Comparison of ENCODE assay signal across 14 cellular contexts in genomic region chr1:12185556-12186276, GRCh38. TPM values are rescaled to one million over a fixed set of nuclear protein-coding genes. Genes with fewer than 3 reads are reported as not detected.
DNase-seq lines count a peak whose midpoint lies in the region; ATAC-seq and TF ChIP-seq lines count a peak whose summit lies in the region.
"Had no signal": no experiment of that assay in that cellular context is flagged by ENCODE, and none has a peak within 500 bp of the region (broad histone marks: within the 10 kb centered on the region; RNA-seq: fewer than 3 reads in every experiment).

No MANE protein-coding gene starts in this region.

- DNase-seq in SJCRH30 = peak; percentile 35 to 60
- DNase-seq in dorsolateral prefrontal cortex = no peak
- peak; percentile 51 for DNase-seq in mesenchymal stem cell
- DNase-seq in COR-L47 (lab: John Stamatoyannopoulos, UW) = no peak
- DNase-seq in HK-2 (ENCODE audit: unreplicated experiment) = no peak
- DNase-seq: activated CD4-positive, alpha-beta T cell treated with anti-CD3 and anti-CD28 coated beads for 48 hours; anterior cingulate cortex; GM23248; mucosa of descending colon; NCI-H510A; stimulated activated CD4-positive, alpha-beta T cell treated with anti-CD3 and anti-CD28 coated beads, Interleukin-2, amount 100 ng/mL, for 24 hours had no signal

- peak overlapping the region; percentile 60 to 98 for H2BK12ac ChIP-seq in mesenchymal stem cell (ENCODE audit: low read length in 2 of 2)

- H3K9me3 ChIP-seq in SJCRH30 (replicated peaks) (no peaks in the 10 kb centered on the region), mesenchymal stem cell (ENCODE audit: control insufficient read depth, low read length) (no peaks in the 10 kb centered on the region), subcutaneous abdominal adipose tissue (ENCODE audit: control insufficient read depth in 5 of 5, low read length in 5 of 5) (no peaks in the 10 kb centered on the region)
- H3K9me3 ChIP-seq: mucosa of descending colon had no signal

- H3K9ac ChIP-seq in mesenchymal stem cell (ENCODE audit: low read length) (peak overlapping the region; percentile 87), subcutaneous abdominal adipose tissue (ENCODE audit: low read length in 5 of 5) (peak overlapping the region in 3 of 5 donors; percentile 59 to 80 (median 62))
- H3K9ac ChIP-seq: GM23248 had no signal

- peak overlapping the region; percentile 98 for H4K91ac ChIP-seq in mesenchymal stem cell (ENCODE audit: low read length)

- WGBS in mesenchymal stem cell = 60% methylated on average over 16 of the region's 16 CpGs

- peak overlapping the region; percentile 95 to 98 for H3K18ac ChIP-seq in mesenchymal stem cell (ENCODE audit: low read depth in 1 of 2, low read length in 2 of 2)

- H3K4me3 ChIP-seq in SJCRH30 (no peak overlapping the region), dorsolateral prefrontal cortex (peak overlapping the region in 5 of 59 donors; percentile 1 to 39 (median 18)), mesenchymal stem cell (ENCODE audit: insufficient read depth in 1 of 2, low read depth in 1 of 2, low read length in 2 of 2) (peak overlapping the region in 1 of 2 experiments; percentile 55), subcutaneous abdominal adipose tissue (ENCODE audit: low read depth in 1 of 5, low read length in 5 of 5) (peak overlapping the region in 4 of 5 donors; percentile 19 to 52 (median 46))
- H3K4me3 ChIP-seq: GM23248, mucosa of descending colon, SK-N-MC had no signal

- no peak for TF ChIP-seq CTCF in dorsolateral prefrontal cortex (IDR thresholded peaks at IDR 0.05 in 54 of 56, conservative IDR thresholded peaks at IDR 0.05 in 2 of 56; ENCODE audit: low read depth in 1 of 56, partially characterized antibody in 56 of 56)

- H3K23ac ChIP-seq in mesenchymal stem cell (ENCODE audit: low read length in 2 of 2) = peak overlapping the region in 1 of 2 experiments; percentile 20

- H3K27ac ChIP-seq in SJCRH30 = no peak overlapping the region
- H3K27ac ChIP-seq in dorsolateral prefrontal cortex = peak overlapping the region in 54 of 59 donors; percentile 28 to 94 (median 82)
- H3K27ac ChIP-seq in mesenchymal stem cell (ENCODE audit: low read length, poor library complexity, severe bottlenecking) = no peak overlapping the region
- H3K27ac ChIP-seq in subcutaneous abdominal adipose tissue (ENCODE audit: low read depth, low read length) = peak overlapping the region; percentile 93
- H3K27ac ChIP-seq: GM23248, SK-N-MC had no signal

- H3K4me1 ChIP-seq in SJCRH30 (peaks cover 21% of the 10 kb centered on the region), mesenchymal stem cell (ENCODE audit: control insufficient read depth, insufficient read depth, low read depth, low read length) (peaks cover 29% of the 10 kb centered on the region), subcutaneous abdominal adipose tissue (ENCODE audit: control insufficient read depth in 5 of 5, insufficient read depth in 5 of 5, low read length in 5 of 5) (peaks cover 16 to 90% (median 69%) of the 10 kb centered on the region in 5 donors)

- no peak overlapping the region for H2BK5ac ChIP-seq in mesenchymal stem cell (ENCODE audit: low read depth, low read length, poor library complexity, severe bottlenecking)

- peak overlapping the region; percentile 87 for H2BK15ac ChIP-seq in mesenchymal stem cell (ENCODE audit: low read depth, poor library complexity, severe bottlenecking)

- H4K8ac ChIP-seq in mesenchymal stem cell (ENCODE audit: low read length) = peak overlapping the region; percentile 95

- no peak overlapping the region for H3K4me2 ChIP-seq in mesenchymal stem cell (ENCODE audit: low read length, poor library complexity, severe bottlenecking)

- intact Hi-C loops in dorsolateral prefrontal cortex (cut with DNase I) = no loop called here

- H3K36me3 ChIP-seq in SJCRH30 = no peaks in the 10 kb centered on the region
- peaks cover 0 to 16% of the 10 kb centered on the region in 2 experiments for H3K36me3 ChIP-seq in mesenchymal stem cell (ENCODE audit: control insufficient read depth in 1 of 2, insufficient read depth in 2 of 2, low read depth in 1 of 2, low read length in 2 of 2)
- H3K36me3 ChIP-seq in subcutaneous abdominal adipose tissue (ENCODE audit: control insufficient read depth in 5 of 5, insufficient read depth in 5 of 5, low read length in 5 of 5) = peaks cover 0 to 28% (median 16%) of the 10 kb centered on the region in 5 donors

- no peak overlapping the region for H2AK5ac ChIP-seq in mesenchymal stem cell (ENCODE audit: low read length, severe bottlenecking)

- peaks cover 9% of the 10 kb centered on the region for H3K27me3 ChIP-seq in SJCRH30
- H3K27me3 ChIP-seq in dorsolateral prefrontal cortex = peaks cover 0 to 35% (median 0%) of the 10 kb centered on the region in 45 donors
- H3K27me3 ChIP-seq in mesenchymal stem cell (ENCODE audit: control insufficient read depth in 1 of 2, insufficient read depth in 1 of 2, low read length in 2 of 2) = no peaks in the 10 kb centered on the region
- peaks cover 3 to 19% (median 4%) of the 10 kb centered on the region in 5 donors for H3K27me3 ChIP-seq in subcutaneous abdominal adipose tissue (ENCODE audit: control insufficient read depth in 5 of 5, insufficient read depth in 4 of 5, low read length in 5 of 5)

- peak overlapping the region; percentile 0 to 97 for H3K14ac ChIP-seq in mesenchymal stem cell (ENCODE audit: low read length in 2 of 2)

- H2BK120ac ChIP-seq in mesenchymal stem cell (ENCODE audit: low read depth, low read length) = peak overlapping the region; percentile 99

- no peak for ATAC-seq in GM21576 (IDR thresholded peaks at IDR 0.05; ENCODE audit: unreplicated experiment)

- no peaks in the 10 kb centered on the region for H3K79me1 ChIP-seq in mesenchymal stem cell (replicated peaks; ENCODE audit: low read length, poor library complexity, severe bottlenecking)

- H2AFZ ChIP-seq in mesenchymal stem cell (ENCODE audit: low read depth, low read length) = no peak overlapping the region
- H2AFZ ChIP-seq: GM23248 had no signal

- peak overlapping the region; percentile 96 to 100 for H3K4ac ChIP-seq in mesenchymal stem cell (ENCODE audit: low read depth in 1 of 2, low read length in 2 of 2)

RNA-seq across cellular contexts. Expression of gene TNFRSF1B, which starts 18.9 kb away (rescaled TPM):
- 6.8 and 7.0 TPM in 2 replicates for total RNA-seq in SJCRH30 (2014; rRNA removed; shearing (Covaris generic))
- 10 to 100 TPM in 84 of 120 experiments, 1 to 10 TPM in 36; 4.0 to 43.8 (median 13.0) TPM for total RNA-seq in dorsolateral prefrontal cortex
- 35.0 TPM for polyA plus RNA-seq in mesenchymal stem cell (2013, experiment 1 of 2)
- polyA plus RNA-seq in mesenchymal stem cell (2013, experiment 2 of 2) = 35.2 TPM

RNA-seq across cellular contexts. Expression of gene VPS13D, which starts 44.1 kb away (rescaled TPM):
- 32.4 and 33.1 TPM in 2 replicates for total RNA-seq in SJCRH30 (2014; rRNA removed; shearing (Covaris generic))
- 100 to 1,000 TPM in 119 of 120 experiments, 10 to 100 TPM in 1; 83.9 to 199 (median 129) TPM for total RNA-seq in dorsolateral prefrontal cortex
- polyA plus RNA-seq in mesenchymal stem cell (2013, experiment 1 of 2) = 6.3 TPM
- polyA plus RNA-seq in mesenchymal stem cell (2013, experiment 2 of 2) = 5.1 TPM

Comparison
In these comparisons a context has a peak if more than half of its experiments do, and no peak if none do; other contexts are left out.
1. DNase-seq: peak in SJCRH30 (2 of 2) and mesenchymal stem cell (single experiment); none in dorsolateral prefrontal cortex (0 of 10), COR-L47 (single experiment) and HK-2 (single experiment).
2. H3K27ac ChIP-seq: peak in dorsolateral prefrontal cortex (54 of 59) and subcutaneous abdominal adipose tissue (single experiment); none in SJCRH30 (single experiment) and mesenchymal stem cell (single experiment).